In the genomic region with DNA sequence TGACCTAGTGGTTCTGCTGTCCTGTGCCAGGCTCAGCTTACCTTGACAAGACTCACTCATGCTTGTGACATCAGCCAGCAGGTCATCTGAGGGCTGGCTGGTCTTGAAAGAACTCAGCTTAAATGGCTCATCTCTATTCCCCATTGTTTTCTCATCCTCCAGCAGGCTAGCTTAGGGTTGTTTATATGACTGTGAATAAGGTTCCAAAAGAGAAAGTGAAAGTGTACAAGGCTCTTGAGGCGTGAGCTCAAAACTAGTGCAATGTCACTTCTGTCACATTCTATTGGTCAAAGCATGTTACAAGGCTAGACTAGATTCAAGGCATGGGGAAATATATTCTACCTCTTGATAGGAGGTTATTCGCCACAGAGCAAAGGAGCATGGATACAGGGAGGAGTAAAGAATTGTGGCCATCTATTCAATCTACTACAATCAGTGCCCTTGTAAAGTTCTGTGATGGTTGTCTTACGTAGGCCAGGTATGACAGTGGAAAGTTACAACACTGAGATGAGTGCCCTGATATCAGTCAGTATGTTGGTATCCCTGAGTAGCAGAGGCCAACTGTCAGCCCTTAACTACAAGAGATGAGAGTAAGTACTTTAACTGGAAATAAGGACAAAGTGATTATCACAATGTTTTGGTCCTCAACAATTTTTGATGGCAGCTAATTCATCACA, we compare ENCODE assay signal across 8 cellular contexts. TPM values are rescaled to one million over a fixed set of nuclear protein-coding genes. Genes with fewer than 3 reads are reported as not detected.
DNase-seq lines count a peak whose midpoint lies in the region; ATAC-seq and TF ChIP-seq lines count a peak whose summit lies in the region.

No MANE protein-coding gene starts in this region.

- H3K9me2 ChIP-seq in SU-DHL-6 (replicated peaks; ENCODE audit: insufficient read depth, low read length) (no peaks in the 10 kb centered on the region), PC-3 (replicated peaks; ENCODE audit: low read length) (no peaks in the 10 kb centered on the region)

- H3K4me2 ChIP-seq in SU-DHL-6 (ENCODE audit: low read depth, low read length, poor library complexity, severe bottlenecking) (peak overlapping the region; percentile 40), PC-3 (ENCODE audit: low read length) (no peak overlapping the region)

- no peaks in the 10 kb centered on the region for H3K4me1 ChIP-seq in CD8-positive, alpha-beta T cell (ENCODE audit: insufficient read depth, low read length)
- H3K4me1 ChIP-seq in PC-3 (ENCODE audit: insufficient read depth, low read length): no peaks in the 10 kb centered on the region

- intact Hi-C loops in CD8-positive, alpha-beta T cell (cut with DNase I, micrococcal nuclease): no loop called here
- intact Hi-C loops in PC-3 (cut with micrococcal nuclease): no loop called here

- peak; percentile 54 for ATAC-seq in CD8-positive, alpha-beta T cell
- ATAC-seq in GM21526 (IDR thresholded peaks at IDR 0.05; ENCODE audit: low FRiP score, unreplicated experiment) (peak; percentile 70), PC-3 (no peak)

- peaks cover 3% of the 10 kb centered on the region for H3K9me3 Mint-ChIP-seq in CD8-positive, alpha-beta T cell

- H3K9ac ChIP-seq in SU-DHL-6 (ENCODE audit: low read length): no peak overlapping the region
- H3K9ac ChIP-seq in PC-3 (ENCODE audit: low read length): no peak overlapping the region

- no peaks in the 10 kb centered on the region for H3K36me3 ChIP-seq in CD8-positive, alpha-beta T cell (ENCODE audit: insufficient read depth, low read length)
- H3K36me3 ChIP-seq in SU-DHL-6 (ENCODE audit: low read length) (no peaks in the 10 kb centered on the region), PC-3 (ENCODE audit: low read depth, low read length) (no peaks in the 10 kb centered on the region)

- H3K27ac Mint-ChIP-seq in CD8-positive, alpha-beta T cell: peak overlapping the region; percentile 80

- POLR2A ChIA-PET in CD8-positive, alpha-beta T cell (lab: Charles Lee): no interaction called here
- POLR2A ChIA-PET in PC-3 (lab: Charles Lee; ENCODE audit: unreplicated experiment): no interaction called here

- no peak for TF ChIP-seq CTCF in CD8-positive, alpha-beta T cell (IDR thresholded peaks at IDR 0.05)
- TF ChIP-seq CTCF in SU-DHL-6 (IDR thresholded peaks at IDR 0.05; ENCODE audit: insufficient read depth, low read length, poor library complexity, severe bottlenecking) (no peak), PC-3 (conservative IDR thresholded peaks at IDR 0.05; ENCODE audit: low read depth, low read length) (no peak)

- no peaks in the 10 kb centered on the region for H3K27me3 ChIP-seq in CD8-positive, alpha-beta T cell (ENCODE audit: insufficient read depth, low read length)
- H3K27me3 ChIP-seq in SU-DHL-6 (ENCODE audit: low read length) (no peaks in the 10 kb centered on the region), PC-3 (ENCODE audit: low read length) (no peaks in the 10 kb centered on the region)

- H3K4me3 Mint-ChIP-seq in CD8-positive, alpha-beta T cell: peak overlapping the region; percentile 74

- CTCF ChIA-PET in CD8-positive, alpha-beta T cell (lab: Charles Lee): no interaction called here
- CTCF ChIA-PET in PC-3 (lab: Charles Lee): no interaction called here

- H2AFZ ChIP-seq in SU-DHL-6 (ENCODE audit: low read depth, low read length, severe bottlenecking) (peak overlapping the region; percentile 34), PC-3 (ENCODE audit: low read length) (no peak overlapping the region)

- no peaks in the 10 kb centered on the region for H3K79me2 ChIP-seq in SU-DHL-6 (ENCODE audit: insufficient read depth, low read length)
- H3K79me2 ChIP-seq in PC-3 (ENCODE audit: low read length): no peaks in the 10 kb centered on the region

- H3K36me3 Mint-ChIP-seq in CD8-positive, alpha-beta T cell: no peaks in the 10 kb centered on the region

- H3K4me3 ChIP-seq in CD8-positive, alpha-beta T cell (ENCODE audit: low read depth, low read length): no peak overlapping the region
- H3K4me3 ChIP-seq in SU-DHL-6 (ENCODE audit: insufficient read depth, low read length, poor library complexity, severe bottlenecking) (no peak overlapping the region), PC-3 (ENCODE audit: low read length) (no peak overlapping the region)

- H3K4me1 Mint-ChIP-seq in CD8-positive, alpha-beta T cell (ENCODE audit: low read depth): peaks cover 7% of the 10 kb centered on the region

- H3F3A ChIP-seq in SU-DHL-6 (ENCODE audit: insufficient read depth): no peaks in the 10 kb centered on the region
- no peaks in the 10 kb centered on the region for H3F3A ChIP-seq in PC-3 (ENCODE audit: low read length, unreplicated experiment)

- no peaks in the 10 kb centered on the region for H3K27me3 Mint-ChIP-seq in CD8-positive, alpha-beta T cell (ENCODE audit: low read depth)

- H4K20me1 ChIP-seq in SU-DHL-6 (ENCODE audit: low read depth, low read length) (no peaks in the 10 kb centered on the region), PC-3 (ENCODE audit: low read length) (no peaks in the 10 kb centered on the region)

- no peaks in the 10 kb centered on the region for H3K9me3 ChIP-seq in CD8-positive, alpha-beta T cell (ENCODE audit: low read length)
- H3K9me3 ChIP-seq in SU-DHL-6 (ENCODE audit: insufficient read depth, low read length) (no peaks in the 10 kb centered on the region), PC-3 (ENCODE audit: low read length) (no peaks in the 10 kb centered on the region)

- H3K27ac ChIP-seq in CD8-positive, alpha-beta T cell (ENCODE audit: low read depth, low read length): no peak overlapping the region
- H3K27ac ChIP-seq in SU-DHL-6 (ENCODE audit: low read depth, low read length): no peak overlapping the region
- no peak overlapping the region for H3K27ac ChIP-seq in PC-3 (ENCODE audit: low read length)

- no TSS peak for BruUV-seq in PC-3 (replicated peaks; lab: Mats Ljungman, UMichigan)

- DNase-seq in CD8-positive, alpha-beta T cell: no peak
- DNase-seq in kidney glomerular epithelial cell (lab: John Stamatoyannopoulos, UW) (peak; percentile 1), NK-92 (lab: John Stamatoyannopoulos, UW; ENCODE audit: unreplicated experiment) (no peak), PC-3 (no peak), NCI-H146 treated with DMSO at 0.1 percent for 48 hours (lab: John Stamatoyannopoulos, UW; ENCODE audit: unreplicated experiment) (no peak), NCI-H1092 treated with DMSO at 0.1 percent for 48 hours (lab: John Stamatoyannopoulos, UW) (no peak)

RNA-seq across cellular contexts. Expression of gene TMLHE, which starts 19.8 kb away (rescaled TPM):
- total RNA-seq in CD8-positive, alpha-beta T cell: 1 to 10 TPM; 5.2 to 6.3 TPM
- not detected in 2 replicates for total RNA-seq in PC-3 (2014; rRNA removed)

RNA-seq across cellular contexts. Expression of gene SPRY3, which starts 20.2 kb away (rescaled TPM):
- total RNA-seq in CD8-positive, alpha-beta T cell: under 1 TPM; 0.30 to 0.36 TPM
- not detected in 2 replicates for total RNA-seq in PC-3 (2014; rRNA removed)
